19 cellular contexts compared by ENCODE assay signal in genomic region chr2:109500910-109501309, GRCh38.
DNase-seq lines count a peak whose midpoint lies in the region; ATAC-seq, FAIRE-seq and TF ChIP-seq lines count a peak whose summit lies in the region.
"Had no signal": no experiment of that assay in that cellular context is flagged by ENCODE, and none has a peak within 500 bp of the region (broad histone marks: within the 10 kb centered on the region; RNA-seq: fewer than 3 reads in every experiment).

No MANE protein-coding gene starts in this region.

- no peaks in the 10 kb centered on the region for H3K27me3 Mint-ChIP-seq in H9 (ENCODE audit: low read depth)
- H3K27me3 Mint-ChIP-seq: CD4-positive, alpha-beta memory T cell had no signal

- H3K27me3 ChIP-seq in H9 (ENCODE audit: insufficient read depth, low read length) = no peaks in the 10 kb centered on the region
- no peaks in the 10 kb centered on the region for H3K27me3 ChIP-seq in H1 (replicated peaks in 1 of 4; ENCODE audit: control insufficient read depth in 3 of 4, extremely low read depth in 1 of 4, insufficient read depth in 3 of 4, low read length in 3 of 4)
- H3K27me3 ChIP-seq in mesendoderm (ENCODE audit: insufficient read depth, low read length, poor library complexity) = no peaks in the 10 kb centered on the region
- no peaks in the 10 kb centered on the region for H3K27me3 ChIP-seq in upper lobe of right lung

- ATAC-seq in upper lobe of right lung = no peak
- ATAC-seq: HCT116 had no signal

- H4K5ac ChIP-seq in H9 (ENCODE audit: insufficient read length, low read depth, low read length) (no peak overlapping the region), H1 (ENCODE audit: insufficient read length, low read depth, low read length) (no peak overlapping the region), mesendoderm (ENCODE audit: low read length) (no peak overlapping the region)

- POLR2A ChIA-PET in H1 (lab: Charles Lee; ENCODE audit: partially characterized antibody) = no interaction called here

- H3K36me3 ChIP-seq in H1 (ENCODE audit: control insufficient read depth in 2 of 4, insufficient read depth in 4 of 4, low read length in 3 of 4) (no peaks in the 10 kb centered on the region), mesendoderm (ENCODE audit: control insufficient read depth, insufficient read depth, low read length) (no peaks in the 10 kb centered on the region), upper lobe of right lung (no peaks in the 10 kb centered on the region)

- no peak overlapping the region for H3T11ph ChIP-seq in H9 (ENCODE audit: low read length)

- H2BK20ac ChIP-seq in H9 (ENCODE audit: low read depth, low read length, poor library complexity, severe bottlenecking) = no peak overlapping the region
- no peak overlapping the region for H2BK20ac ChIP-seq in H1 (ENCODE audit: low read length)

- H3K36me3 Mint-ChIP-seq in H9 (ENCODE audit: insufficient read depth in 1 of 3, low read depth in 3 of 3) = no peaks in the 10 kb centered on the region; a peak in 1 of 7 replicates
- H3K36me3 Mint-ChIP-seq: CD14-positive monocyte; CD4-positive, alpha-beta memory T cell had no signal

- peaks cover 0 to 8% of the 10 kb centered on the region in 2 experiments; a peak in 1 of 4 replicates for H3K4me1 Mint-ChIP-seq in H9
- H3K4me1 Mint-ChIP-seq: CD14-positive monocyte; CD4-positive, alpha-beta memory T cell had no signal

- H3K9ac ChIP-seq in H9 (ENCODE audit: extremely low read depth, insufficient read length, low read length) (no peak overlapping the region), H1 (replicated peaks in 1 of 4; ENCODE audit: extremely low read depth in 1 of 4, low read depth in 3 of 4, low read length in 3 of 4) (no peak overlapping the region), mesendoderm (ENCODE audit: low read length) (no peak overlapping the region)

- H3K23ac ChIP-seq in H9 (ENCODE audit: insufficient read length, low read depth, low read length) = no peak overlapping the region
- H3K23ac ChIP-seq in H1 (ENCODE audit: insufficient read length) = no peak overlapping the region
- H3K23ac ChIP-seq in mesendoderm (ENCODE audit: low read length) = no peak overlapping the region

- H2BK5ac ChIP-seq in H9 (ENCODE audit: insufficient read length, low read length) (no peak overlapping the region), H1 (ENCODE audit: low read depth, low read length) (no peak overlapping the region), mesendoderm (ENCODE audit: low read length) (no peak overlapping the region)

- H3K4ac ChIP-seq in H9 (ENCODE audit: low read depth, low read length) = no peak overlapping the region
- H3K4ac ChIP-seq in H1 (replicated peaks; ENCODE audit: insufficient read length, low read depth, low read length) = no peak overlapping the region
- H3K4ac ChIP-seq in mesendoderm (ENCODE audit: low read depth, low read length) = no peak overlapping the region

- H3K4me1 ChIP-seq in H9 (ENCODE audit: insufficient read depth, low read length) = no peaks in the 10 kb centered on the region
- H3K4me1 ChIP-seq in H1 (replicated peaks in 1 of 4; ENCODE audit: control insufficient read depth in 3 of 4, insufficient read depth in 4 of 4, low read length in 3 of 4) = no peaks in the 10 kb centered on the region
- H3K4me1 ChIP-seq in mesendoderm (ENCODE audit: control insufficient read depth, low read depth, low read length) = no peaks in the 10 kb centered on the region
- peaks cover 7% of the 10 kb centered on the region for H3K4me1 ChIP-seq in upper lobe of right lung

- H3K18ac ChIP-seq in H9 (ENCODE audit: insufficient read length, low read depth, low read length) = no peak overlapping the region
- no peak overlapping the region for H3K18ac ChIP-seq in H1 (ENCODE audit: extremely low read depth, low read length)
- no peak overlapping the region for H3K18ac ChIP-seq in mesendoderm (ENCODE audit: low read length)

- H3K56ac ChIP-seq in H9 (ENCODE audit: insufficient read length, low read depth, low read length) = no peak overlapping the region
- H3K56ac ChIP-seq in H1 (replicated peaks; ENCODE audit: insufficient read length, low read depth, low read length) = no peak overlapping the region
- H3K56ac ChIP-seq in mesendoderm (ENCODE audit: low read length) = no peak overlapping the region

- no peak overlapping the region for H2BK15ac ChIP-seq in H9 (ENCODE audit: low read depth, low read length)
- H2BK15ac ChIP-seq in H1 (ENCODE audit: low read length) = no peak overlapping the region
- H2BK15ac ChIP-seq in mesendoderm (replicated peaks; ENCODE audit: low read depth) = no peak overlapping the region

- H4K8ac ChIP-seq in H9 (replicated peaks; ENCODE audit: insufficient read length, low read depth, low read length) (no peak overlapping the region), H1 (ENCODE audit: extremely low read depth, insufficient read depth, low read length) (no peak overlapping the region), mesendoderm (ENCODE audit: low read depth, low read length) (no peak overlapping the region)

- H4K91ac ChIP-seq in H9 (ENCODE audit: insufficient read length, low read depth, low read length) (no peak overlapping the region), H1 (replicated peaks; ENCODE audit: insufficient read length, low read length) (no peak overlapping the region)

- CTCF ChIA-PET in H1 (lab: Charles Lee; ENCODE audit: partially characterized antibody) = interaction anchor here (1.0 to 3.5 kb wide), 3 partner anchors 10 to 238 kb away, joined by 3 to 22 read pairs (median 3); no protein-coding TSS in a partner anchor

- FAIRE-seq in H1 (lab: Jason Lieb, UNC) (no peak), urothelium cell line (lab: Jason Lieb, UNC) (peak; percentile 5)
- FAIRE-seq: A204.1 had no signal

- no peaks in the 10 kb centered on the region for H3K79me2 ChIP-seq in H9 (ENCODE audit: insufficient read depth, low read length)
- H3K79me2 ChIP-seq in H1 (ENCODE audit: control insufficient read depth in 1 of 2, insufficient read depth in 2 of 2, low read length in 2 of 2) = no peaks in the 10 kb centered on the region
- H3K79me2 ChIP-seq in mesendoderm (ENCODE audit: control insufficient read depth, insufficient read depth, low read length) = no peaks in the 10 kb centered on the region

- H3K14ac ChIP-seq in H9 (ENCODE audit: insufficient read depth, low read length) = no peak overlapping the region; the same call in 1 of the 2 replicates
- H3K14ac ChIP-seq in H1 (ENCODE audit: insufficient read length) = no peak overlapping the region

- H3K23me2 ChIP-seq in H9 (ENCODE audit: insufficient read length, low read depth, low read length, poor library complexity, severe bottlenecking) (no peaks in the 10 kb centered on the region), H1 (ENCODE audit: low read depth, low read length) (no peaks in the 10 kb centered on the region)

- intact Hi-C loops in upper lobe of right lung (cut with DNase I) = no loop called here

- H2BK12ac ChIP-seq in H9 (ENCODE audit: insufficient read length, low read depth, low read length) (no peak overlapping the region), H1 (ENCODE audit: low read depth, low read length) (no peak overlapping the region)

- H3K9me3 ChIP-seq in H9 (ENCODE audit: control insufficient read depth, low read depth, low read length) = no peaks in the 10 kb centered on the region
- no peaks in the 10 kb centered on the region for H3K9me3 ChIP-seq in H1 (ENCODE audit: insufficient read depth in 2 of 2, low read depth in 1 of 2, low read length in 1 of 2)
- H3K9me3 ChIP-seq in upper lobe of right lung = no peaks in the 10 kb centered on the region

- H3K9me3 Mint-ChIP-seq in H9 = no peaks in the 10 kb centered on the region
- H3K9me3 Mint-ChIP-seq: HFFc6 had no signal

- H3K79me1 ChIP-seq in H9 (ENCODE audit: insufficient read depth, low read depth, low read length, poor library complexity, severe bottlenecking) (no peaks in the 10 kb centered on the region), H1 (ENCODE audit: low read depth, low read length) (no peaks in the 10 kb centered on the region), mesendoderm (ENCODE audit: low read length) (no peaks in the 10 kb centered on the region)

- H2BK120ac ChIP-seq in H9 (ENCODE audit: low read depth, low read length, poor library complexity, severe bottlenecking) (no peak overlapping the region), H1 (replicated peaks; ENCODE audit: low read depth, low read length) (no peak overlapping the region), mesendoderm (ENCODE audit: low read depth, low read length) (no peak overlapping the region)

- no peak; a peak in 1 of 4 replicates for TF ChIP-seq RAD21 in H1 (IDR thresholded peaks at IDR 0.05 in 1 of 2, conservative IDR thresholded peaks at IDR 0.05 in 1 of 2; ENCODE audit: low read depth in 2 of 2, low read length in 2 of 2)

- H3K27ac ChIP-seq in H9 (ENCODE audit: insufficient read length, low read depth, low read length) = no peak overlapping the region
- H3K27ac ChIP-seq in H1 (ENCODE audit: low read depth, low read length) = no peak overlapping the region
- no peak overlapping the region for H3K27ac ChIP-seq in mesendoderm (ENCODE audit: low read depth, low read length)
- H3K27ac ChIP-seq in upper lobe of right lung = no peak overlapping the region

- no peak for TF ChIP-seq POLR2A in H1 (IDR thresholded peaks at IDR 0.05; ENCODE audit: control extremely low read depth in 1 of 2, low read depth in 2 of 2, low read length in 2 of 2)

- H4K20me1 ChIP-seq in H9 (ENCODE audit: control insufficient read depth, insufficient read depth, insufficient read length) = no peaks in the 10 kb centered on the region
- H4K20me1 ChIP-seq in H1 (replicated peaks in 1 of 2; ENCODE audit: control insufficient read depth in 1 of 2, insufficient read depth in 2 of 2, low read length in 2 of 2) = no peaks in the 10 kb centered on the region

- H3K4me3 ChIP-seq in H1 (ENCODE audit: extremely low read depth in 1 of 4, insufficient read depth in 2 of 4, low read depth in 3 of 4, low read length in 4 of 4) (no peak overlapping the region), mesendoderm (ENCODE audit: low read length) (no peak overlapping the region), upper lobe of right lung (no peak overlapping the region)

- H3K4me3 Mint-ChIP-seq in H9 = no peak overlapping the region
- H3K4me3 Mint-ChIP-seq: CD14-positive monocyte; CD4-positive, alpha-beta memory T cell; HFFc6 had no signal

- H2AK5ac ChIP-seq in H9 (ENCODE audit: insufficient read length, low read length) (no peak overlapping the region), H1 (ENCODE audit: low read depth, low read length) (no peak overlapping the region), mesendoderm (ENCODE audit: low read length) (no peak overlapping the region)

- DNase-seq in H9 (no peak), H1 (ENCODE audit: low read depth in 1 of 2, low spot score in 2 of 2) (no peak), mesendoderm (peak; percentile 25), urothelium cell line (ENCODE audit: low spot score) (no peak), iPS-NIHi7 (ENCODE audit: extremely low spot score) (no peak), dedifferentiated amniotic fluid mesenchymal stem cell (ENCODE audit: extremely low spot score) (no peak), upper lobe of right lung (no peak)
- no peak for DNase-seq in activated naive CD4-positive, alpha-beta T cell treated with anti-CD3 and anti-CD28 coated beads, Interleukin-2, amount 50 U/mL, for 16 hours
- DNase-seq: ACHN; CD4-positive, alpha-beta memory T cell; DMS153; DMS79; GDM1; GOT3; HFFc6; KG1 had no signal

- no peak overlapping the region; a peak in 1 of 7 replicates for H3K27ac Mint-ChIP-seq in H9
- H3K27ac Mint-ChIP-seq: CD14-positive monocyte, HFFc6 had no signal

- no peak for TF ChIP-seq EP300 in H1 (IDR thresholded peaks at IDR 0.05; ENCODE audit: borderline replicate concordance in 1 of 2, low read depth in 2 of 2, low read length in 2 of 2)

- WGBS in H9 (ENCODE audit: extremely low coverage, insufficient read length, low lambda C conversion rate) = no CpG with 5 or more reads among the region's 8 CpGs
- 82% methylated on average over 3 of the region's 8 CpGs; no CpG with 5 or more reads in 1 of the 2 experiments for WGBS in H1 (ENCODE audit: extremely low coverage in 1 of 2, insufficient coverage in 1 of 2, insufficient read length in 1 of 2, insufficient replicate concordance in 2 of 2, low coverage in 1 of 2, low lambda C conversion rate in 2 of 2, missing lambda C conversion rate in 1 of 2), 2 experiments
- no CpG with 5 or more reads among the region's 8 CpGs for WGBS in mesendoderm (ENCODE audit: extremely low coverage, insufficient coverage, low lambda C conversion rate)

- TF ChIP-seq CTCF in H9 (conservative IDR thresholded peaks at IDR 0.05) = peak; percentile 19; the same call in 1 of the 3 replicates
- TF ChIP-seq CTCF in H1 (IDR thresholded peaks at IDR 0.05; ENCODE audit: control extremely low read depth in 1 of 3, insufficient read depth in 1 of 3, low read depth in 1 of 3, low read length in 3 of 3) = peak in 2 of 3 experiments; percentile 4 to 21; a peak in 2 of 4 replicates
- no peak for TF ChIP-seq CTCF in upper lobe of right lung (IDR thresholded peaks at IDR 0.05)

- H2AFZ ChIP-seq in H9 (ENCODE audit: low read length) (no peak overlapping the region), H1 (ENCODE audit: low read length) (no peak overlapping the region)

- H3K4me2 ChIP-seq in H9 (ENCODE audit: insufficient read depth, insufficient read length, low read length) = no peak overlapping the region
- no peak overlapping the region for H3K4me2 ChIP-seq in H1 (ENCODE audit: insufficient read depth in 1 of 2, low read depth in 2 of 2, low read length in 2 of 2)
- H3K4me2 ChIP-seq in mesendoderm (ENCODE audit: low read length) = no peak overlapping the region
